8 cellular contexts compared by ENCODE assay signal in genomic region chr16:7025616-7026190, GRCh38.
A peak's percentile ranks its signal among the peaks of the same experiment; 100 is the strongest.
DNase-seq lines count a peak whose midpoint lies in the region; ATAC-seq and TF ChIP-seq lines count a peak whose summit lies in the region.

No MANE protein-coding gene starts in this region.

- no peak overlapping the region for H3K4me3 ChIP-seq in SJCRH30

- H3K4me1 ChIP-seq in SJCRH30 (no peaks in the 10 kb centered on the region), foreskin keratinocyte (no peaks in the 10 kb centered on the region)

- no peak overlapping the region for H3K27ac ChIP-seq in SJCRH30
- no peak overlapping the region for H3K27ac ChIP-seq in foreskin keratinocyte

- ATAC-seq in foreskin keratinocyte, result no peak
- ATAC-seq in HG02759 (IDR thresholded peaks at IDR 0.05; ENCODE audit: unreplicated experiment), result no peak

- DNase-seq in activated CD4-positive, CD25-positive, alpha-beta regulatory T cell treated with anti-CD3 and anti-CD28 coated beads, Interleukin-2, amount 50 U/mL, for 72 hours, result peak; percentile 29
- no peak for DNase-seq in activated CD4-positive, CD25-positive, alpha-beta regulatory T cell (lab: John Stamatoyannopoulos, UW)
- peak; percentile 45 for DNase-seq in M059J (ENCODE audit: low read depth)
- DNase-seq in SJCRH30, result peak; percentile 64 to 88
- DNase-seq in foreskin keratinocyte, result no peak
- DNase-seq in pons (ENCODE audit: low spot score), result peak; percentile 72
- no peak for DNase-seq in AG08395 (ENCODE audit: low spot score)

- H3K36me3 ChIP-seq in SJCRH30, result no peaks in the 10 kb centered on the region

- TF ChIP-seq CTCF in foreskin keratinocyte (conservative IDR thresholded peaks at IDR 0.05), result peak; percentile 21

- no peaks in the 10 kb centered on the region for H3K9me3 ChIP-seq in SJCRH30 (replicated peaks)

- H3K27me3 ChIP-seq in SJCRH30 (no peaks in the 10 kb centered on the region), foreskin keratinocyte (no peaks in the 10 kb centered on the region)

Comparison
In these comparisons a context has a peak if more than half of its experiments do, and no peak if none do; other contexts are left out.
1. DNase-seq: peak in activated CD4-positive, CD25-positive, alpha-beta regulatory T cell treated with anti-CD3 and anti-CD28 coated beads, Interleukin-2, amount 50 U/mL, for 72 hours (single experiment), M059J (single experiment), SJCRH30 (2 of 2) and pons (single experiment); none in activated CD4-positive, CD25-positive, alpha-beta regulatory T cell (0 of 4), foreskin keratinocyte (0 of 2) and AG08395 (single experiment).